12 cellular contexts compared by ENCODE assay signal in the genomic region with DNA sequence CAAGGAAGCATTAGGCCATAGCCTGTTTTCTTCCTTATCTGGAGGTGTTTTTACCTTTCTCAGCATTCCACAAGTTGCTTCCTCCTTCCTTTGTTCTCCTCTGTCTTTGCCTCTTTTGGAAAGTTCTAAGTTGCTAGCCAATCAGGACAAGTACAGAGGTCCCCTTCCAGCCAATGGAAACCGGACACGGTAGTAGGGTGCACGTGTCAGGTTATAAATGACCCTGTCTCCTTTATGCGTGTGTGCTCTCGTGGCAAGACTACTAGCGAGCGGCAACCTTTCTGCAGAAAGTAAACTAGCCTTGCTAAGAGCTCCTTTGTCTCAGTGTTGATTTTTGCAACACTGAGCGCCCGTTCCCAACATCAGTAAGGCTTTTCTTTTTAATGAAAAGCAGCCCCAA. TPM values are rescaled to one million over a fixed set of nuclear protein-coding genes. Genes with fewer than 3 reads are reported as not detected.
DNase-seq lines count a peak whose midpoint lies in the region; ATAC-seq and TF ChIP-seq lines count a peak whose summit lies in the region.
"Had no signal": no experiment of that assay in that cellular context is flagged by ENCODE, and none has a peak within 500 bp of the region (broad histone marks: within the 10 kb centered on the region; RNA-seq: fewer than 3 reads in every experiment).

No MANE protein-coding gene starts in this region.

- H2AK5ac ChIP-seq in neuronal stem cell (ENCODE audit: low read depth, low read length) = no peak overlapping the region

- H2BK5ac ChIP-seq in neuronal stem cell (ENCODE audit: low read length) = no peak overlapping the region

- H3K4me3 Mint-ChIP-seq in effector memory CD8-positive, alpha-beta T cell = peak overlapping the region; percentile 98 to 99

- H2BK15ac ChIP-seq in neuronal stem cell (ENCODE audit: low read length) = no peak overlapping the region

- H3K9me3 Mint-ChIP-seq in effector memory CD8-positive, alpha-beta T cell = no peaks in the 10 kb centered on the region

- TF ChIP-seq CTCF in LNCaP clone FGC (IDR thresholded peaks at IDR 0.05; ENCODE audit: control insufficient read depth, extremely low read depth, insufficient read depth) (no peak), ascending aorta (IDR thresholded peaks at IDR 0.05) (no peak)

- no peaks in the 10 kb centered on the region for H3K27me3 Mint-ChIP-seq in effector memory CD8-positive, alpha-beta T cell

- no peak overlapping the region for H3K14ac ChIP-seq in neuronal stem cell (ENCODE audit: low read length)

- no peaks in the 10 kb centered on the region for H3K79me1 ChIP-seq in neuronal stem cell (ENCODE audit: low read depth, low read length)

- H3K4me2 ChIP-seq in neuronal stem cell (ENCODE audit: insufficient read depth, low read length, poor library complexity, severe bottlenecking) = no peak overlapping the region

- H3K27me3 ChIP-seq in neuronal stem cell (ENCODE audit: control insufficient read depth in 3 of 3, insufficient read depth in 3 of 3, low read depth in 1 of 3, low read length in 3 of 3) (no peaks in the 10 kb centered on the region), ascending aorta (no peaks in the 10 kb centered on the region)

- peak overlapping the region; percentile 97 for H2AFZ ChIP-seq in neuronal stem cell (ENCODE audit: low read length)

- no peak for ATAC-seq in effector memory CD8-positive, alpha-beta T cell (replicated peaks)
- no peak for ATAC-seq in GM19467 (IDR thresholded peaks at IDR 0.05; ENCODE audit: unreplicated experiment)

- H3K4me1 Mint-ChIP-seq in effector memory CD8-positive, alpha-beta T cell (ENCODE audit: low read depth in 2 of 2) = peaks cover 15 to 25% of the 10 kb centered on the region in 2 donors

- H2BK120ac ChIP-seq in neuronal stem cell (ENCODE audit: low read depth, low read length) = no peak overlapping the region

- peak overlapping the region; percentile 95 to 99 for H3K27ac Mint-ChIP-seq in effector memory CD8-positive, alpha-beta T cell

- intact Hi-C loops in ascending aorta (cut with DNase I) = loop anchor here (10.0 kb wide), 1 partner anchor 352 kb away; a partner anchor contains a TSS

- H3K27ac ChIP-seq in neuronal stem cell (replicated peaks; ENCODE audit: low read length) (no peak overlapping the region), ascending aorta (no peak overlapping the region)

- no peak overlapping the region for H3K23ac ChIP-seq in neuronal stem cell (ENCODE audit: low read depth, low read length, poor library complexity)

- H3K4ac ChIP-seq in neuronal stem cell (ENCODE audit: low read length) = no peak overlapping the region

- H3K9me3 ChIP-seq in neuronal stem cell (replicated peaks in 1 of 2; ENCODE audit: control insufficient read depth in 2 of 2, insufficient read depth in 1 of 2, low read depth in 1 of 2, low read length in 2 of 2) = peaks cover 0 to 3% of the 10 kb centered on the region in 2 donors
- no peaks in the 10 kb centered on the region for H3K9me3 ChIP-seq in ascending aorta

- WGBS in neuronal stem cell (ENCODE audit: extremely low coverage in 2 of 2, insufficient read length in 2 of 2, insufficient replicate concordance in 1 of 2), 2 donors = no CpG with 5 or more reads among the region's 9 CpGs

- H3K36me3 Mint-ChIP-seq in effector memory CD8-positive, alpha-beta T cell (ENCODE audit: insufficient read depth) = no peaks in the 10 kb centered on the region

- H2BK12ac ChIP-seq in neuronal stem cell (ENCODE audit: low read length) = no peak overlapping the region

- no peak overlapping the region for H3K9ac ChIP-seq in neuronal stem cell (ENCODE audit: low read depth, low read length, poor library complexity)

- no peak overlapping the region for H4K91ac ChIP-seq in neuronal stem cell (ENCODE audit: low read depth, low read length, poor library complexity)

- peak overlapping the region; percentile 88 for H3K4me3 ChIP-seq in LNCaP clone FGC (ENCODE audit: low read depth, low read length)
- H3K4me3 ChIP-seq in neuronal stem cell (ENCODE audit: low read length in 2 of 2) = peak overlapping the region in 1 of 2 donors; percentile 90
- no peak overlapping the region for H3K4me3 ChIP-seq in ascending aorta

- DNase-seq in NCI-H748 (lab: John Stamatoyannopoulos, UW; ENCODE audit: unreplicated experiment) = peak; percentile 23
- DNase-seq in NCI-H748 treated with DMSO at 0.1 percent for 48 hours (lab: John Stamatoyannopoulos, UW) = no peak
- no peak for DNase-seq in LNCaP clone FGC (ENCODE audit: low read depth)
- no peak for DNase-seq in effector memory CD8-positive, alpha-beta T cell
- no peak for DNase-seq in neuronal stem cell (ENCODE audit: low spot score)
- no peak for DNase-seq in activated effector memory CD4-positive, alpha-beta T cell treated with Interleukin-2 at 50 U/mL for 16 hours
- DNase-seq in ascending aorta (ENCODE audit: low spot score in 2 of 2) = no peak
- DNase-seq: ACHN; activated CD4-positive, alpha-beta T cell treated with anti-CD3 and anti-CD28 coated beads, Interleukin-2, amount 50 U/mL, for 48 hours; NCI-H1105 treated with DMSO at 0.1 percent for 48 hours; NCI-H82 had no signal

- H3K4me1 ChIP-seq in neuronal stem cell (ENCODE audit: control insufficient read depth in 2 of 2, insufficient read depth in 1 of 2, low read depth in 1 of 2, low read length in 2 of 2) (peaks cover 1 to 6% of the 10 kb centered on the region in 2 donors), ascending aorta (peaks cover 0 to 4% of the 10 kb centered on the region in 2 donors)

- H3K36me3 ChIP-seq in neuronal stem cell (replicated peaks in 1 of 2; ENCODE audit: control insufficient read depth in 2 of 2, insufficient read depth in 2 of 2, low read length in 2 of 2) (peaks cover 0 to 2% of the 10 kb centered on the region in 2 donors), ascending aorta (no peaks in the 10 kb centered on the region)

- no peak overlapping the region for H3K18ac ChIP-seq in neuronal stem cell (ENCODE audit: low read length)

- H4K8ac ChIP-seq in neuronal stem cell (ENCODE audit: low read depth, low read length) = no peak overlapping the region

RNA-seq across cellular contexts. Expression of a gene that starts 1.5 kb away (rescaled TPM):
- polyA plus RNA-seq in neuronal stem cell (2013, experiment 1 of 2) = 31.5 TPM
- polyA plus RNA-seq in neuronal stem cell (2013, experiment 2 of 2) = 30.3 TPM
- total RNA-seq in ascending aorta = 9.8 TPM
